ENCODE assay signal across 19 cellular contexts in the genomic region with DNA sequence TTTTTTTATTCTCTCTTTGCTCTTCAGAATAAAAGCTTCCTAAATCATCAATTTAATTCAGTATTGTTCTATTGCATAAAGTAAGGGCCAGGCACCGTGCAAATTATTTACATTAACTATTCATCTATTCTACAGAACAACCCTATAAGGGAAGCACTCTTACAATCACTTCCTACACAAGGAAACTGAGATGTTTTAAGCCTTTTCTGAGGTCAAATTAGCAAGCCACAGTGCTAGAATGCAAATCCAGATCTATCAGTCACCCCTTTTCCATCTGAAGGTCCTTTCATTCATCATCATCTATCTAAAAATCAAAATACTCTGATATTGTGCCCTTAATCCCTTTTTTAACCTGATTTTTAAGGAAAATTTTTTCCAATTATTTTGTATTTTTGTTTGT. TPM values are rescaled to one million over a fixed set of nuclear protein-coding genes. Genes with fewer than 3 reads are reported as not detected.
DNase-seq lines count a peak whose midpoint lies in the region; ATAC-seq, FAIRE-seq and TF ChIP-seq lines count a peak whose summit lies in the region.
"Had no signal": no experiment of that assay in that cellular context is flagged by ENCODE, and none has a peak within 500 bp of the region (broad histone marks: within the 10 kb centered on the region; RNA-seq: fewer than 3 reads in every experiment).

No MANE protein-coding gene starts in this region.

- no TSS peak for BruUV-seq in A673 (replicated peaks; lab: Mats Ljungman, UMichigan)

- H3K4me2 ChIP-seq in Karpas-422 (ENCODE audit: low read depth, low read length, poor library complexity, severe bottlenecking) = no peak overlapping the region
- H3K4me2 ChIP-seq: SK-N-SH had no signal

- peaks cover 11% of the 10 kb centered on the region for H3K27me3 Mint-ChIP-seq in T-helper 2 cell treated with Interferon-gamma antibody and Interleukin-4, amounts not matched to agents 5 μg/mL and 100 μg/mL, for 36 hours (ENCODE audit: low read depth)

- FAIRE-seq in pancreas (lab: Jason Lieb, UNC) = no peak
- FAIRE-seq: K562 had no signal

- H3K4me1 Mint-ChIP-seq in T-helper 2 cell treated with Interferon-gamma antibody and Interleukin-4, amounts not matched to agents 5 μg/mL and 100 μg/mL, for 36 hours (ENCODE audit: low read depth) = peaks cover 2% of the 10 kb centered on the region

- ATAC-seq in GM19035 (IDR thresholded peaks at IDR 0.05; ENCODE audit: unreplicated experiment) (peak; percentile 54), GM21825 (IDR thresholded peaks at IDR 0.05; ENCODE audit: unreplicated experiment) (peak; percentile 48), HG03280 (IDR thresholded peaks at IDR 0.05; ENCODE audit: unreplicated experiment) (peak; percentile 55), pancreas (no peak)
- ATAC-seq: activated CD8-positive, alpha-beta memory T cell treated with anti-CD3 and anti-CD28 coated beads, Interleukin-2, amount 10 ng/mL, durations not matched to agents 7 days and 5 days; K562; left cardiac atrium had no signal

- CTCF ChIA-PET in A673 (lab: Charles Lee) = no interaction called here

- H3K9me3 Mint-ChIP-seq in T-helper 2 cell treated with Interferon-gamma antibody and Interleukin-4, amounts not matched to agents 5 μg/mL and 100 μg/mL, for 36 hours = no peaks in the 10 kb centered on the region
- H3K9me3 Mint-ChIP-seq: activated B cell treated with CpG ODN at 0.5 μM for 24 hours; dendritic cell treated with granulocyte-macrophage colony-stimulating factor and Interleukin-4, amounts not matched to agents 40 ng/mL and 50 ng/mL, for 4 days had no signal

- TF ChIP-seq CTCF in A673 (conservative IDR thresholded peaks at IDR 0.05; ENCODE audit: low read depth, low read length) = no peak
- TF ChIP-seq CTCF in pancreas (IDR thresholded peaks at IDR 0.05) = no peak

- H3K4me3 Mint-ChIP-seq in T-helper 2 cell treated with Interferon-gamma antibody and Interleukin-4, amounts not matched to agents 5 μg/mL and 100 μg/mL, for 36 hours = no peak overlapping the region
- H3K4me3 Mint-ChIP-seq: activated B cell treated with CpG ODN at 0.5 μM for 24 hours; activated CD8-positive, alpha-beta memory T cell treated with anti-CD3 and anti-CD28 coated beads, Interleukin-2, amount 10 ng/mL, durations not matched to agents 7 days and 5 days; dendritic cell treated with granulocyte-macrophage colony-stimulating factor and Interleukin-4, amounts not matched to agents 40 ng/mL and 50 ng/mL, for 4 days had no signal

- 93 to 94% methylated on average over 1 of the region's 1 CpG for WGBS in pancreas, 2 donors

- H3K36me3 ChIP-seq in A673 (ENCODE audit: insufficient read depth, low read length, poor library complexity, severe bottlenecking) = no peaks in the 10 kb centered on the region
- H3K36me3 ChIP-seq in Karpas-422 (ENCODE audit: insufficient read depth, low read length) = no peaks in the 10 kb centered on the region
- H3K36me3 ChIP-seq in pancreas = no peaks in the 10 kb centered on the region
- H3K36me3 ChIP-seq: ovary, uterus had no signal

- peak overlapping the region; percentile 72 for H3K27ac ChIP-seq in A673 (ENCODE audit: low read depth, low read length, poor library complexity, severe bottlenecking)
- H3K27ac ChIP-seq in Karpas-422 (ENCODE audit: low read length) = no peak overlapping the region
- no peak overlapping the region for H3K27ac ChIP-seq in pancreas
- H3K27ac ChIP-seq: ovary, skin epidermis, uterus had no signal

- no peak overlapping the region for H3K4me3 ChIP-seq in A673 (ENCODE audit: low read depth, low read length, poor library complexity, severe bottlenecking)
- no peak overlapping the region for H3K4me3 ChIP-seq in Karpas-422 (ENCODE audit: low read length)
- H3K4me3 ChIP-seq in pancreas = no peak overlapping the region
- H3K4me3 ChIP-seq: K562, ovary, skin epidermis, uterus had no signal

- H3K27ac Mint-ChIP-seq in T-helper 2 cell treated with Interferon-gamma antibody and Interleukin-4, amounts not matched to agents 5 μg/mL and 100 μg/mL, for 36 hours = no peak overlapping the region
- H3K27ac Mint-ChIP-seq: activated B cell treated with CpG ODN at 0.5 μM for 24 hours; activated CD8-positive, alpha-beta memory T cell treated with anti-CD3 and anti-CD28 coated beads, Interleukin-2, amount 10 ng/mL, durations not matched to agents 7 days and 5 days; dendritic cell treated with granulocyte-macrophage colony-stimulating factor and Interleukin-4, amounts not matched to agents 40 ng/mL and 50 ng/mL, for 4 days had no signal

- no peaks in the 10 kb centered on the region for H3K36me3 Mint-ChIP-seq in T-helper 2 cell treated with Interferon-gamma antibody and Interleukin-4, amounts not matched to agents 5 μg/mL and 100 μg/mL, for 36 hours (ENCODE audit: low read depth)
- H3K36me3 Mint-ChIP-seq: activated CD8-positive, alpha-beta memory T cell treated with anti-CD3 and anti-CD28 coated beads, Interleukin-2, amount 10 ng/mL, durations not matched to agents 7 days and 5 days had no signal

- H3K4me1 ChIP-seq in A673 (ENCODE audit: insufficient read depth, low read length, poor library complexity, severe bottlenecking) (peaks cover 88% of the 10 kb centered on the region), Karpas-422 (ENCODE audit: low read length) (no peaks in the 10 kb centered on the region), pancreas (peaks cover 0 to 8% (median 4%) of the 10 kb centered on the region in 3 donors)
- H3K4me1 ChIP-seq: uterus had no signal

- H3K27me3 ChIP-seq in A673 (replicated peaks; ENCODE audit: insufficient read depth, low read depth, low read length, poor library complexity) = no peaks in the 10 kb centered on the region
- no peaks in the 10 kb centered on the region for H3K27me3 ChIP-seq in Karpas-422 (ENCODE audit: low read length)
- no peaks in the 10 kb centered on the region for H3K27me3 ChIP-seq in pancreas
- H3K27me3 ChIP-seq: ovary, uterus had no signal

- POLR2A ChIA-PET in A673 (lab: Charles Lee; ENCODE audit: low non-redundant PET) = no interaction called here

- intact Hi-C loops in A673 (cut with micrococcal nuclease; ENCODE audit: unreplicated experiment) = no loop called here
- intact Hi-C loops in pancreas (cut with DNase I) = no loop called here

- H3K9me3 ChIP-seq in A673 (ENCODE audit: low read depth, low read length, poor library complexity, severe bottlenecking) (no peaks in the 10 kb centered on the region), Karpas-422 (ENCODE audit: low read length) (no peaks in the 10 kb centered on the region), pancreas (no peaks in the 10 kb centered on the region)
- H3K9me3 ChIP-seq: ovary, SK-N-SH, uterus had no signal

- H3K9me2 ChIP-seq in Karpas-422 (replicated peaks; ENCODE audit: insufficient read depth, low read length) = no peaks in the 10 kb centered on the region
- H3K9me2 ChIP-seq: SK-N-SH had no signal

- no peak overlapping the region for H3K9ac ChIP-seq in Karpas-422 (ENCODE audit: low read length)
- H3K9ac ChIP-seq: SK-N-SH had no signal

- H3K79me2 ChIP-seq in Karpas-422 (ENCODE audit: low read length) = no peaks in the 10 kb centered on the region

- peak; percentile 37 for DNase-seq in A673 (ENCODE audit: low spot score)
- DNase-seq in Karpas-422 = no peak
- no peak for DNase-seq in iPS-NIHi7 (ENCODE audit: extremely low spot score)
- no peak for DNase-seq in T-helper 2 cell treated with Interferon-gamma antibody and Interleukin-4, amounts not matched to agents 5 μg/mL and 100 μg/mL, for 36 hours (ENCODE audit: low spot score)
- DNase-seq in pancreas = no peak
- DNase-seq: activated B cell treated with CpG ODN at 0.5 μM for 24 hours; activated CD8-positive, alpha-beta memory T cell treated with anti-CD3 and anti-CD28 coated beads, Interleukin-2, amount 10 ng/mL, durations not matched to agents 7 days and 5 days; GOT3; left cardiac atrium; ovary; SK-N-SH; stimulated activated naive CD4-positive, alpha-beta T cell; uterus had no signal

- H4K20me1 ChIP-seq in Karpas-422 (ENCODE audit: insufficient read depth, low read depth, low read length) = no peaks in the 10 kb centered on the region

- no peak overlapping the region for H2AFZ ChIP-seq in Karpas-422 (ENCODE audit: low read length)

RNA-seq across cellular contexts. Expression of gene FRK, which starts 31.2 kb away (rescaled TPM):
- total RNA-seq in A673 (2021) (10.0 and 12.3 TPM in 2 replicates), pancreas (10 to 100 TPM in 1 of 6 donors, 1 to 10 TPM in 5; 3.9 to 11.6 (median 5.2) TPM)
- total RNA-seq in Karpas-422 (2014; rRNA removed; shearing (Covaris generic); ENCODE audit: low replicate concordance) = not detected in 2 replicates
- polyA plus RNA-seq in pancreas = 1 to 10 TPM in 1 of 2 donors, under 1 TPM in 1; 0.72 to 1.6 TPM

Comparison
In these comparisons a context has a peak if more than half of its experiments do, and no peak if none do; other contexts are left out.
1. ATAC-seq: peak in GM19035 (single experiment), GM21825 (single experiment) and HG03280 (single experiment); none in pancreas (0 of 4).